ENCODE assay signal across 8 cellular contexts in the genomic region with DNA sequence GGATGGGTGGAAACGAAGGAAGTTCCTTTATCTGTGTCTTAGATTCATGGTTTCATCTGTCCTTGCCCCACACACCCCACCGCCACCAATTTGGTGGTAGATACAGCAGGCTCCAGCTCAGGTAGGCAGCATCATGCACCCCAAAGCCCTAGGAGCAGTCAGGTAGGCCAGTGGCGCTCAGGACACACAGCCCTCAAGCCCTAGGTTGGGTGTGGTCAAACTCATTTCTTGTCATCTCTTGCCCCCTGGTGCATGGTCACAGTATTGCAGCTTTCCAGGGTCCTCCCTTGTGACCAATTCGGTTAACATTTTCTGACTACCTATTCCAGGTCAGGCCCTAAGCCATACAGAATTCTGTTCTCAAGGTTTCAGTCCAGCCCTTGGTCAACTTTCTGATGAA. TPM values are rescaled to one million over a fixed set of nuclear protein-coding genes. Genes with fewer than 3 reads are reported as not detected.
A peak's percentile ranks its signal among the peaks of the same experiment; 100 is the strongest.
DNase-seq lines count a peak whose midpoint lies in the region; ATAC-seq and TF ChIP-seq lines count a peak whose summit lies in the region.

No MANE protein-coding gene starts in this region.

- ATAC-seq in activated CD4-positive, CD25-positive, alpha-beta regulatory T cell treated with anti-CD3 and anti-CD28 coated beads, Interleukin-2, amount 50 U/mL, for 24 hours, result no peak
- ATAC-seq in HG02798 (IDR thresholded peaks at IDR 0.05; ENCODE audit: poor library complexity, unreplicated experiment) (peak; percentile 81), HG02610 (IDR thresholded peaks at IDR 0.05; ENCODE audit: unreplicated experiment) (no peak)

- DNase-seq in activated CD4-positive, CD25-positive, alpha-beta regulatory T cell (lab: John Stamatoyannopoulos, UW), result peak in 3 of 4 experiments; percentile 5 to 42 (median 10)
- DNase-seq in NCI-H748 treated with DMSO at 0.1 percent for 48 hours (lab: John Stamatoyannopoulos, UW) (peak; percentile 2), activated T-cell treated with anti-CD3 and anti-CD28 coated beads for 1 hour (ENCODE audit: low read depth) (peak; percentile 30), fibroblast of the aortic adventitia (ENCODE audit: low read depth) (peak; percentile 19), retinal pigment epithelial cell (ENCODE audit: low read depth) (no peak)

- TF ChIP-seq CTCF in fibroblast of the aortic adventitia (IDR thresholded peaks at IDR 0.05; ENCODE audit: insufficient read depth, low read length) (peak; percentile 59), retinal pigment epithelial cell (conservative IDR thresholded peaks at IDR 0.05; ENCODE audit: low read depth, low read length) (peak; percentile 54)

- H3K4me3 ChIP-seq in fibroblast of the aortic adventitia (ENCODE audit: low read depth, low read length) (no peak overlapping the region), retinal pigment epithelial cell (ENCODE audit: low read length) (no peak overlapping the region)

RNA-seq across cellular contexts. Expression of a gene that starts 14.5 kb away (rescaled TPM):
- total RNA-seq in fibroblast of the aortic adventitia (ENCODE audit: low replicate concordance), result 0.45 and 0.49 TPM in 2 replicates

RNA-seq across cellular contexts. Expression of a gene that starts 35.0 kb away (rescaled TPM):
- not detected in 2 replicates for total RNA-seq in fibroblast of the aortic adventitia (ENCODE audit: low replicate concordance)

RNA-seq across cellular contexts. Expression of a gene that starts 53.7 kb away (rescaled TPM):
- total RNA-seq in fibroblast of the aortic adventitia (ENCODE audit: low replicate concordance), result not detected in 2 replicates
